Comparison of ENCODE assay signal across 18 cellular contexts in genomic region chr3:121794264-121794983, GRCh38. TPM values are rescaled to one million over a fixed set of nuclear protein-coding genes. Genes with fewer than 3 reads are reported as not detected.
DNase-seq lines count a peak whose midpoint lies in the region; ATAC-seq, FAIRE-seq and TF ChIP-seq lines count a peak whose summit lies in the region.
"Had no signal": no experiment of that assay in that cellular context is flagged by ENCODE, and none has a peak within 500 bp of the region (broad histone marks: within the 10 kb centered on the region; RNA-seq: fewer than 3 reads in every experiment).

No MANE protein-coding gene starts in this region.

- no peaks in the 10 kb centered on the region for H3K9me3 ChIP-seq in gastroesophageal sphincter
- H3K9me3 ChIP-seq: heart left ventricle, left ventricle myocardium inferior, uterus had no signal

- CTCF ChIA-PET in activated B cell treated with CpG ODN at 0.5 μM for 24 hours (lab: Charles Lee) = no interaction called here

- peaks cover 51% of the 10 kb centered on the region for H3K4me1 Mint-ChIP-seq in activated B cell treated with CpG ODN at 0.5 μM for 24 hours
- H3K4me1 Mint-ChIP-seq: brain had no signal

- no peaks in the 10 kb centered on the region for H3K9me3 Mint-ChIP-seq in activated B cell treated with CpG ODN at 0.5 μM for 24 hours
- H3K9me3 Mint-ChIP-seq: brain, HFFc6 had no signal

- TF ChIP-seq EP300 in gastroesophageal sphincter (IDR thresholded peaks at IDR 0.05) = no peak

- intact Hi-C loops in activated B cell treated with CpG ODN at 0.5 μM for 24 hours (cut with micrococcal nuclease) = loop anchor here (1.0 kb wide), 3 partner anchors 9 to 41 kb away; partner anchors contain the start of genes EAF2 and IQCB1

- POLR2A ChIA-PET in activated B cell treated with CpG ODN at 0.5 μM for 24 hours (lab: Charles Lee) = interaction anchor here (2.2 to 3.6 kb wide), 5 partner anchors 15 to 249 kb away, joined by 6 to 25 read pairs (median 9); partner anchors contain the start of genes EAF2, GOLGB1, HCLS1 and IQCB1

- peak; percentile 48 for FAIRE-seq in GM12892 (lab: Jason Lieb, UNC)
- FAIRE-seq: HepG2 had no signal

- peak overlapping the region; percentile 92 for H3K27ac Mint-ChIP-seq in activated B cell treated with CpG ODN at 0.5 μM for 24 hours
- H3K27ac Mint-ChIP-seq: brain, HFFc6 had no signal

- no peaks in the 10 kb centered on the region for H3K4me1 ChIP-seq in gastroesophageal sphincter
- H3K4me1 ChIP-seq: heart left ventricle, left ventricle myocardium inferior, uterus had no signal

- WGBS in gastroesophageal sphincter (ENCODE audit: low coverage in 1 of 2), 2 donors = 95% methylated on average over 2 of the region's 2 CpGs

- peaks cover 42% of the 10 kb centered on the region for H3K36me3 Mint-ChIP-seq in activated B cell treated with CpG ODN at 0.5 μM for 24 hours (ENCODE audit: low read depth)

- peaks cover 0 to 64% of the 10 kb centered on the region in 2 donors for H3K36me3 ChIP-seq in gastroesophageal sphincter
- H3K36me3 ChIP-seq: uterus had no signal

- ATAC-seq in GM19455 (IDR thresholded peaks at IDR 0.05; ENCODE audit: unreplicated experiment) = peak; percentile 62
- ATAC-seq in HG02885 (IDR thresholded peaks at IDR 0.05; ENCODE audit: poor library complexity, unreplicated experiment) = peak; percentile 56
- ATAC-seq in activated B cell treated with CpG ODN at 0.5 μM for 24 hours (ENCODE audit: low read depth) = peak; percentile 33
- ATAC-seq in gastroesophageal sphincter = no peak
- ATAC-seq: heart left ventricle, HepG2 had no signal

- H3K4me3 Mint-ChIP-seq in activated B cell treated with CpG ODN at 0.5 μM for 24 hours = peak overlapping the region; percentile 56
- H3K4me3 Mint-ChIP-seq: brain, HFFc6 had no signal

- DNase-seq in GM12892 (ENCODE audit: insufficient read length) = no peak
- DNase-seq in activated B cell treated with CpG ODN at 0.5 μM for 24 hours = no peak
- DNase-seq in activated naive CD4-positive, alpha-beta T cell treated with Interleukin-2 at 50 U/mL for 16 hours = no peak
- DNase-seq in SIG-M5 treated with dmso at 0.1 percent for 504 hours (lab: John Stamatoyannopoulos, UW; ENCODE audit: unreplicated experiment) = no peak
- DNase-seq in effector CD4-positive, alpha-beta T cell = no peak
- DNase-seq: C1 segment of cervical spinal cord, heart left ventricle, HFFc6, left ventricle myocardium inferior, NCI-H187, NCI-H446, RPMI8226, uterus had no signal

- TF ChIP-seq POLR2A in GM12892 (IDR thresholded peaks at IDR 0.05; ENCODE audit: low read depth, low read length) = no peak
- TF ChIP-seq POLR2A in gastroesophageal sphincter (IDR thresholded peaks at IDR 0.05) = no peak

- no peak for TF ChIP-seq CTCF in activated B cell treated with CpG ODN at 0.5 μM for 24 hours (IDR thresholded peaks at IDR 0.05)
- TF ChIP-seq CTCF in gastroesophageal sphincter (IDR thresholded peaks at IDR 0.05) = no peak

- H3K27me3 ChIP-seq in gastroesophageal sphincter = no peaks in the 10 kb centered on the region
- H3K27me3 ChIP-seq: heart left ventricle, uterus had no signal

- H3K4me3 ChIP-seq in gastroesophageal sphincter = no peak overlapping the region
- H3K4me3 ChIP-seq: heart left ventricle, left ventricle myocardium inferior, uterus had no signal

- no peaks in the 10 kb centered on the region for H3K27me3 Mint-ChIP-seq in activated B cell treated with CpG ODN at 0.5 μM for 24 hours
- H3K27me3 Mint-ChIP-seq: brain had no signal

- H3K27ac ChIP-seq in gastroesophageal sphincter = no peak overlapping the region
- H3K27ac ChIP-seq: heart left ventricle, left ventricle myocardium inferior, uterus had no signal

RNA-seq across cellular contexts. Expression of gene IQCB1, which starts 40.4 kb away (rescaled TPM):
- polyA plus RNA-seq in GM12892 (2012; ENCODE audit: missing spikeins) = 51.2 TPM
- 40.1 and 52.4 TPM in 2 replicates for total RNA-seq in activated B cell treated with CpG ODN at 0.5 μM for 24 hours
- 10 to 100 TPM in 3 of 4 donors, 1 to 10 TPM in 1; 10.0 to 28.8 (median 17.6) TPM for total RNA-seq in gastroesophageal sphincter

RNA-seq across cellular contexts. Expression of gene EAF2, which starts 40.6 kb away (rescaled TPM):
- 52.4 TPM for polyA plus RNA-seq in GM12892 (2012; ENCODE audit: missing spikeins)
- 43.3 and 47.7 TPM in 2 replicates for total RNA-seq in activated B cell treated with CpG ODN at 0.5 μM for 24 hours
- total RNA-seq in gastroesophageal sphincter = 1 to 10 TPM; 2.0 to 4.8 (median 2.1) TPM

RNA-seq across cellular contexts. Expression of gene GOLGB1, which starts 44.9 kb away (rescaled TPM):
- polyA plus RNA-seq in GM12892 (2012; ENCODE audit: missing spikeins) = 16.8 TPM
- total RNA-seq in activated B cell treated with CpG ODN at 0.5 μM for 24 hours (37.3 and 44.7 TPM in 2 replicates), gastroesophageal sphincter (10 to 100 TPM; 67.9 to 94.3 (median 76.6) TPM)
